ENCODE assay signal across 17 cellular contexts in the genomic region with DNA sequence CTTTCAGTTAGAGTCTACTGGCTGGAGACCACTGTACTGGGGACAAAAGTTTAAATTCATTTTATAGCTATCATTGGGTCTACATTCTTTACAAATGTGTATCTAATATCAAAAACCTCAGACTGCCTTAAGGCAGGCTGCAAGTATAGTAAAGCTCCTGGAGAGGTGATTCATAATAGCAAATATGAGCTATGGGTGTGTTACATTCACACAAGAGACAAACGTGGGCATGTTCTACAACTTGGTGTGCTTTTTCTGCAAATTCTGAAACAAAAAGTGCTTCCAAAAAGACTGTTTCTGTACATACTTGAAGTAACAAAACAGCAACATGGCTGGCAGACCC.
A peak's percentile ranks its signal among the peaks of the same experiment; 100 is the strongest.
DNase-seq lines count a peak whose midpoint lies in the region; ATAC-seq and TF ChIP-seq lines count a peak whose summit lies in the region.
"Had no signal": no experiment of that assay in that cellular context is flagged by ENCODE, and none has a peak within 500 bp of the region (broad histone marks: within the 10 kb centered on the region; RNA-seq: fewer than 3 reads in every experiment).

No MANE protein-coding gene starts in this region.

- peaks cover 43% of the 10 kb centered on the region for H3K36me3 Mint-ChIP-seq in brain

- peaks cover 0 to 10% (median 0%) of the 10 kb centered on the region in 9 donors for H3K36me3 ChIP-seq in heart right ventricle
- H3K36me3 ChIP-seq: ovary, uterus had no signal

- no peaks in the 10 kb centered on the region for H3K27me3 Mint-ChIP-seq in brain

- H3K4me1 ChIP-seq in heart right ventricle: no peaks in the 10 kb centered on the region
- H3K4me1 ChIP-seq: Caco-2, stomach, uterus had no signal

- intact Hi-C loops in heart right ventricle (cut with DNase I): loop anchor here in 4 of 10 donors (10.0 kb wide), 4 partner anchors 58 to 838 kb away; no protein-coding TSS in a partner anchor

- WGBS in heart right ventricle, 2 donors: 65 to 71% methylated on average over 1 of the region's 1 CpG

- H3K4me1 Mint-ChIP-seq in brain: peaks cover 60% of the 10 kb centered on the region

- H3K4me3 Mint-ChIP-seq in brain: peak overlapping the region in 3 of 5 experiments; percentile 19 to 80 (median 65)

- no peaks in the 10 kb centered on the region for H3K27me3 ChIP-seq in heart right ventricle
- H3K27me3 ChIP-seq: ovary, stomach, uterus had no signal

- peak overlapping the region in 4 of 5 experiments; percentile 40 to 94 (median 90) for H3K27ac Mint-ChIP-seq in brain

- H3K4me3 ChIP-seq in AG10803 (ENCODE audit: low read length) (no peak overlapping the region), heart right ventricle (no peak overlapping the region)
- H3K4me3 ChIP-seq: coronary artery, ovary, stomach, uterus had no signal

- no peaks in the 10 kb centered on the region for H3K9me3 ChIP-seq in heart right ventricle
- H3K9me3 ChIP-seq: Caco-2, ovary, stomach, uterus had no signal

- ATAC-seq in GM18519 (IDR thresholded peaks at IDR 0.05; ENCODE audit: low FRiP score, unreplicated experiment) (no peak), heart right ventricle (no peak)
- ATAC-seq: left lobe of liver had no signal

- H3K27ac ChIP-seq in heart right ventricle: no peak overlapping the region
- H3K27ac ChIP-seq: coronary artery, ovary, stomach, uterus, VCaP had no signal

- TF ChIP-seq CTCF in AG10803 (conservative IDR thresholded peaks at IDR 0.05; ENCODE audit: low read length): no peak
- no peak for TF ChIP-seq CTCF in brain (conservative IDR thresholded peaks at IDR 0.05)
- TF ChIP-seq CTCF in heart right ventricle (IDR thresholded peaks at IDR 0.05): no peak

- no peaks in the 10 kb centered on the region for H3K9me3 Mint-ChIP-seq in brain

- DNase-seq in AG10803 (ENCODE audit: low read depth): peak; percentile 37
- peak; percentile 32 for DNase-seq in LHCN-M2 (ENCODE audit: low read depth)
- DNase-seq in hepatic stellate cell (ENCODE audit: low spot score): peak; percentile 3
- no peak for DNase-seq in stimulated activated CD4-positive, alpha-beta T cell treated with anti-CD3 and anti-CD28 coated beads, Interleukin-12 subunit alpha, Interleukin-12 subunit beta, amount 100 ng/mL, for 4 hours
- DNase-seq in heart right ventricle: no peak
- DNase-seq in COLO668 (lab: John Stamatoyannopoulos, UW; ENCODE audit: unreplicated experiment): no peak
- DNase-seq: Caco-2, NCI-H187 treated with DMSO at 0.1 percent for 48 hours, NCI-H510A treated with DMSO at 0.1 percent for 48 hours, ovary, stomach, uterus had no signal

Comparison
In these comparisons a context has a peak if more than half of its experiments do, and no peak if none do; other contexts are left out.
1. DNase-seq: peak in AG10803 (single experiment), LHCN-M2 (single experiment) and hepatic stellate cell (single experiment); none in stimulated activated CD4-positive, alpha-beta T cell treated with anti-CD3 and anti-CD28 coated beads, Interleukin-12 subunit alpha, Interleukin-12 subunit beta, amount 100 ng/mL, for 4 hours (single experiment), heart right ventricle (0 of 2) and COLO668 (single experiment).